Comparison of ENCODE assay signal across 11 cellular contexts in the genomic region with DNA sequence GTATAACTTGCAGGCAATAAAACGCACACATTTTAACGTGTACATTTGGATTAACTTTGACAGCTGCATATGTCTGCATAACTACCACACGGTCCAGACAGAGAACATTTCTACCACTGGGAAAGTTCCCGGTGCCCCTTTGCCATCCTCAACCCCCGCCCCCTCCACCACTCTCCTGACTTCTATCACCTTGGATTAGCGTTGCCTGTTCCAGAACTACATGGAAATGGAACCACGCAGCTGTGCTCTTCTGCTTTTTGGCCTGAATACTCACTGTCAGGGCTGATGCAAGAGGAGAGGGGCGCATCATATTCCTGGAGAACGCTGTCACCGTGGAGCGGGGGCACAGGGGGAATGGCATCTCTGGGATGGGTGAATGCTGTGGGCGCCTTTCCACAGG.
DNase-seq lines count a peak whose midpoint lies in the region; ATAC-seq and TF ChIP-seq lines count a peak whose summit lies in the region.
"Had no signal": no experiment of that assay in that cellular context is flagged by ENCODE, and none has a peak within 500 bp of the region (broad histone marks: within the 10 kb centered on the region; RNA-seq: fewer than 3 reads in every experiment).

No MANE protein-coding gene starts in this region.

- no peak overlapping the region for H3K4me2 ChIP-seq in IMR-90 (ENCODE audit: low read depth, low read length)

- no peak overlapping the region for H4K91ac ChIP-seq in IMR-90 (ENCODE audit: insufficient read depth, low read depth, low read length)

- ATAC-seq in IMR-90 (ENCODE audit: low read depth): no peak
- no peak for ATAC-seq in thoracic aorta (ENCODE audit: insufficient number of reproducible peaks, low FRiP score, low read depth)
- ATAC-seq in GM18907 (IDR thresholded peaks at IDR 0.05; ENCODE audit: unreplicated experiment): no peak
- ATAC-seq in HG02981 (IDR thresholded peaks at IDR 0.05; ENCODE audit: unreplicated experiment): no peak
- ATAC-seq in activated naive CD4-positive, alpha-beta T cell treated with anti-CD3 and anti-CD28 coated beads, Interleukin-2, amount 50 U/mL, for 72 hours: no peak

- no peak overlapping the region for H3K4ac ChIP-seq in IMR-90 (ENCODE audit: low read depth, low read length)

- H2BK5ac ChIP-seq in IMR-90 (ENCODE audit: low read depth, low read length, poor library complexity, severe bottlenecking): no peak overlapping the region

- no peak overlapping the region for H2BK120ac ChIP-seq in IMR-90 (ENCODE audit: low read depth, low read length)

- no peak overlapping the region for H2BK20ac ChIP-seq in IMR-90 (ENCODE audit: low read depth, low read length)

- H3K56ac ChIP-seq in IMR-90 (ENCODE audit: extremely low read depth, insufficient read depth, low read length): no peak overlapping the region

- 0 out of 2 replicates have a peak overlapping the region, but pooled peaks have one; percentile 0 for H2AK5ac ChIP-seq in IMR-90 (ENCODE audit: low read depth, low read length)

- H3K23ac ChIP-seq in IMR-90 (ENCODE audit: low read depth, low read length): no peak overlapping the region

- H3K36me3 ChIP-seq in IMR-90 (ENCODE audit: control insufficient read depth, insufficient read depth, low read length) (peaks cover 14% of the 10 kb centered on the region; the same call in 1 of the 2 replicates), muscle layer of duodenum (ENCODE audit: control insufficient read depth in 1 of 2, insufficient read depth in 2 of 2, low read length in 2 of 2) (no peaks in the 10 kb centered on the region), thoracic aorta (no peaks in the 10 kb centered on the region)

- no peak overlapping the region for H3K18ac ChIP-seq in IMR-90 (ENCODE audit: low read depth, low read length)

- peaks cover 2 to 8% of the 10 kb centered on the region in 2 experiments; a peak in 2 of 4 replicates for H3K79me1 ChIP-seq in IMR-90 (ENCODE audit: low read depth in 1 of 2, low read length in 2 of 2)

- no peak overlapping the region for H3K4me3 ChIP-seq in IMR-90 (ENCODE audit: insufficient read depth, low read depth, low read length)
- peak overlapping the region in 1 of 2 donors; percentile 33 for H3K4me3 ChIP-seq in muscle layer of duodenum (ENCODE audit: low read depth in 1 of 2, low read length in 2 of 2)
- peak overlapping the region; percentile 55 for H3K4me3 ChIP-seq in thoracic aorta

- H4K8ac ChIP-seq in IMR-90 (ENCODE audit: low read depth in 2 of 2, low read length in 2 of 2): no peak overlapping the region

- peak overlapping the region; percentile 62 to 78 (median 69) for H3K4me3 Mint-ChIP-seq in brain
- H3K4me3 Mint-ChIP-seq: activated T-helper 1 cell treated with anti-CD3 and anti-CD28 coated beads, Interleukin-12 subunit alpha, Interleukin-12 subunit beta, Interleukin-2, Interleukin-4 antibody, amounts not matched to agents 30 ng/mL and 10 ng/mL and 1 ng/mL, durations not matched to agents 14 hours and 24 hours and 36 hours had no signal

- WGBS in IMR-90 (ENCODE audit: extremely low coverage in 2 of 2, insufficient read length in 1 of 2), 2 experiments: 80% methylated on average over 1 of the region's 12 CpGs; no CpG with 5 or more reads in 1 of the 2 experiments

- TF ChIP-seq POLR2A in IMR-90 (IDR thresholded peaks at IDR 0.05; ENCODE audit: low read depth, low read length): no peak

- no peaks in the 10 kb centered on the region for H3K9me3 ChIP-seq in IMR-90 (ENCODE audit: control insufficient read depth, insufficient read depth, low read length)
- H3K9me3 ChIP-seq in muscle layer of duodenum (ENCODE audit: control insufficient read depth in 1 of 2, low read length in 2 of 2): no peaks in the 10 kb centered on the region
- no peaks in the 10 kb centered on the region for H3K9me3 ChIP-seq in thoracic aorta

- H2AFZ ChIP-seq in IMR-90 (replicated peaks; ENCODE audit: low read length, poor library complexity): no peak overlapping the region

- no peak overlapping the region for H3K9ac ChIP-seq in IMR-90 (ENCODE audit: low read depth, low read length)

- H4K5ac ChIP-seq in IMR-90 (ENCODE audit: low read depth, low read length): no peak overlapping the region

- H2BK15ac ChIP-seq in IMR-90 (ENCODE audit: low read depth, low read length): no peak overlapping the region; the same call in 2 of the 3 replicates

- TF ChIP-seq RAD21 in IMR-90 (IDR thresholded peaks at IDR 0.05; ENCODE audit: low read length): no peak

- no peak for TF ChIP-seq CTCF in IMR-90 (conservative IDR thresholded peaks at IDR 0.05; ENCODE audit: low read depth, low read length)
- no peak for TF ChIP-seq CTCF in brain (conservative IDR thresholded peaks at IDR 0.05)
- TF ChIP-seq CTCF in thoracic aorta (IDR thresholded peaks at IDR 0.05): no peak

- H3K36me3 Mint-ChIP-seq in brain: peaks cover 17% of the 10 kb centered on the region
- H3K36me3 Mint-ChIP-seq in activated naive CD4-positive, alpha-beta T cell treated with anti-CD3 and anti-CD28 coated beads, Interleukin-2, amount 50 U/mL, for 72 hours: peaks cover 0 to 6% of the 10 kb centered on the region in 2 donors

- H3K14ac ChIP-seq in IMR-90 (replicated peaks; ENCODE audit: low read depth, low read length): 0 out of 2 replicates have a peak overlapping the region, but pooled peaks have one; percentile 8

- no peaks in the 10 kb centered on the region for H3K9me3 Mint-ChIP-seq in brain
- H3K9me3 Mint-ChIP-seq in activated naive CD4-positive, alpha-beta T cell treated with anti-CD3 and anti-CD28 coated beads, Interleukin-2, amount 50 U/mL, for 72 hours: no peaks in the 10 kb centered on the region
- H3K9me3 Mint-ChIP-seq: activated T-helper 1 cell treated with anti-CD3 and anti-CD28 coated beads, Interleukin-12 subunit alpha, Interleukin-12 subunit beta, Interleukin-2, Interleukin-4 antibody, amounts not matched to agents 30 ng/mL and 10 ng/mL and 1 ng/mL, durations not matched to agents 14 hours and 24 hours and 36 hours had no signal

- peaks cover 66% of the 10 kb centered on the region for H3K4me1 Mint-ChIP-seq in brain

- in situ Hi-C loops in IMR-90 (cut with MboI; ENCODE audit: low sequenced_read_pairs): no loop called here

- H3K27me3 Mint-ChIP-seq in brain: no peaks in the 10 kb centered on the region

- intact Hi-C loops in IMR-90 (cut with micrococcal nuclease): no loop called here

- POLR2A ChIA-PET in IMR-90 (lab: Charles Lee; ENCODE audit: unreplicated experiment): no interaction called here

- peaks cover 20% of the 10 kb centered on the region for H3K4me1 ChIP-seq in IMR-90 (ENCODE audit: control insufficient read depth, insufficient read depth, low read length)
- peaks cover 27 to 66% of the 10 kb centered on the region in 2 donors for H3K4me1 ChIP-seq in muscle layer of duodenum (ENCODE audit: control insufficient read depth in 1 of 2, insufficient read depth in 2 of 2, low read length in 2 of 2)
- H3K4me1 ChIP-seq in thoracic aorta (ENCODE audit: control insufficient read depth in 1 of 2, low read depth in 2 of 2): peaks cover 53 to 74% of the 10 kb centered on the region in 2 donors

- dilution Hi-C loops in IMR-90 (cut with HindIII; ENCODE audit: low sequenced_read_pairs, unreplicated experiment): no loop called here

- DNase-seq in IMR-90: peak; percentile 15
- no peak for DNase-seq in thoracic aorta (ENCODE audit: low spot score)
- DNase-seq in foreskin melanocyte: no peak
- DNase-seq in activated naive CD4-positive, alpha-beta T cell treated with anti-CD3 and anti-CD28 coated beads, Interleukin-2, amount 50 U/mL, for 72 hours (ENCODE audit: low spot score in 2 of 2): no peak
- DNase-seq: DMS153 had no signal

- H3K9me1 ChIP-seq in IMR-90 (ENCODE audit: insufficient read depth, low read length): 0 out of 2 replicates have a peak, but pooled peaks cover 3% of the 10 kb centered on the region

- CTCF ChIA-PET in IMR-90 (lab: Yijun Ruan, JAX): interaction anchor here (0.7 to 1.0 kb wide), 2 partner anchors 61 to 104 kb away, joined by 3 read pairs; no protein-coding TSS in a partner anchor

- H3K27ac ChIP-seq in IMR-90 (ENCODE audit: insufficient read depth, low read length): no peak overlapping the region
- H3K27ac ChIP-seq in muscle layer of duodenum (ENCODE audit: low read length): peak overlapping the region; percentile 56
- peak overlapping the region; percentile 96 to 97 for H3K27ac ChIP-seq in thoracic aorta
- H3K27ac ChIP-seq: HL-60 had no signal

- H4K20me1 ChIP-seq in IMR-90 (ENCODE audit: insufficient read depth, low read length): peaks cover 22% of the 10 kb centered on the region

- no peaks in the 10 kb centered on the region for H3K27me3 ChIP-seq in IMR-90 (ENCODE audit: control insufficient read depth, insufficient read depth, low read length)
- H3K27me3 ChIP-seq in muscle layer of duodenum (ENCODE audit: low read depth, low read length): no peaks in the 10 kb centered on the region
- no peaks in the 10 kb centered on the region for H3K27me3 ChIP-seq in thoracic aorta (replicated peaks; ENCODE audit: insufficient read depth)

- H3K27ac Mint-ChIP-seq in brain: peak overlapping the region; percentile 89 to 99 (median 90)
- no peak overlapping the region for H3K27ac Mint-ChIP-seq in activated naive CD4-positive, alpha-beta T cell treated with anti-CD3 and anti-CD28 coated beads, Interleukin-2, amount 50 U/mL, for 72 hours
- H3K27ac Mint-ChIP-seq: activated T-helper 1 cell treated with anti-CD3 and anti-CD28 coated beads, Interleukin-12 subunit alpha, Interleukin-12 subunit beta, Interleukin-2, Interleukin-4 antibody, amounts not matched to agents 30 ng/mL and 10 ng/mL and 1 ng/mL, durations not matched to agents 14 hours and 24 hours and 36 hours had no signal

- H2AK9ac ChIP-seq in IMR-90 (replicated peaks; ENCODE audit: low read depth, low read length, poor library complexity): peak overlapping the region; percentile 43

- BruUV-seq in IMR-90 (replicated peaks; lab: Mats Ljungman, UMichigan): no TSS peak

TF ChIP-seq in IMR-90, 13 proteins besides CTCF, POLR2A, EP300 and RAD21:
- TF ChIP-seq CHD1 (IDR thresholded peaks at IDR 0.05; ENCODE audit: low read depth, low read length) (no peak), SMC3 (IDR thresholded peaks at IDR 0.05; ENCODE audit: low read depth, low read length) (no peak), MAFK (IDR thresholded peaks at IDR 0.05; ENCODE audit: low read depth, low read length) (no peak), MXI1 (IDR thresholded peaks at IDR 0.05; ENCODE audit: borderline replicate concordance, low read depth, low read length) (no peak), MAZ (IDR thresholded peaks at IDR 0.05; ENCODE audit: borderline replicate concordance, low read depth, low read length) (no peak), RFX5 (IDR thresholded peaks at IDR 0.05; ENCODE audit: low read depth, low read length) (no peak), CEBPB (IDR thresholded peaks at IDR 0.05; ENCODE audit: low read depth, low read length) (peak; percentile 33; the same call in 1 of the 2 replicates)
TF ChIP-seq in IMR-90: peak in this region for 1.

Comparison
In these comparisons a context has a peak if more than half of its experiments do, and no peak if none do; other contexts are left out.
1. H3K27ac Mint-ChIP-seq: peak in brain (5 of 5); none in activated naive CD4-positive, alpha-beta T cell treated with anti-CD3 and anti-CD28 coated beads, Interleukin-2, amount 50 U/mL, for 72 hours (0 of 2).